In the genomic region with DNA sequence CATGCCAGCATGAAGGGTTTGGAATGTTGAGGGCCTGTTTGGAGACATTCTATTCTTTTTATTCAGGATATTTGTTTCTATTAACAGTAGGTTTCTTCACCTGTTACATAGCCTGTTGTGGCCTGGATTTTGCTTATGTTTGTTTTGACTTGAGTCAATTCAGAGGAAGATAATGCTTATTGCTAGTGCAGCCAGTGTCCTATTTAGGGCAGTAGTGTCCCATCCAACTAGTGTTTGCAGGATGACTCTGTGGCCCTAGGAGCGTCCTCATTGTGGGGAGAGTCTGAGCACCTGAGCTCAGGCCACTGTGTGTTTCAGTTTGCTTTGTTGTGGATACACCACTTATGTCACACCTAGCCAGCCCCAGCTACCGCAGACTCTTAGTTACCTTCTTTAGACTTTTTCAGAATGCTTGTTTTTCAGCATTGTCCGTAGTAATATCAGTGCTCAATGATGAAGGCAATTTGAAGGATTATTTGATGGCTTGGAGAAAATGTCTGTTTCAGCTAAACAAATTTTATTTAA, we compare ENCODE assay signal across 25 cellular contexts.
"Had no signal": no experiment of that assay in that cellular context is flagged by ENCODE, and none has a peak within 500 bp of the region (broad histone marks: within the 10 kb centered on the region; RNA-seq: fewer than 3 reads in every experiment).

No MANE protein-coding gene starts in this region.

- DNase-seq: head of caudate nucleus; hippocampal formation; lower lobe of right lung; mesendoderm; naive B cell; natural killer cell; ovary; stimulated activated CD4-positive, alpha-beta T cell treated with anti-CD3 and anti-CD28 coated beads, Interleukin-12 subunit alpha, Interleukin-12 subunit beta, amount 100 ng/mL, for 4 hours; stimulated activated CD4-positive, alpha-beta T cell treated with anti-CD3 and anti-CD28 coated beads, Interleukin-15, amount 100 ng/mL, for 24 hours; stimulated activated CD4-positive, alpha-beta T cell treated with anti-CD3 and anti-CD28 coated beads, Interleukin-2, amount 100 ng/mL, for 24 hours; stimulated activated CD4-positive, alpha-beta T cell treated with anti-CD3 and anti-CD28 coated beads, Interleukin-4, amount 100 ng/mL, for 1 hour; stimulated activated naive B cell treated with anti-CD40 and anti-IgM and Interleukin-4, amounts not matched to agents 10 μg/mL and 1 μg/mL and 100 μg/mL, for 72 hours; stimulated activated naive CD8-positive, alpha-beta T cell treated with anti-CD3 and anti-CD28 coated beads, Interleukin-15, Interleukin-2, amounts not matched to agents 100 U/mL and 50 U/mL, for 24 hours; stomach; testis; tibial artery; trophoblast cell; upper lobe of right lung had no signal

- H3K9me3 Mint-ChIP-seq: mesothelial cell of epicardium; natural killer cell; stimulated activated naive B cell treated with anti-CD40 and anti-IgM and Interleukin-4, amounts not matched to agents 10 μg/mL and 1 μg/mL and 100 μg/mL, for 72 hours had no signal

- H3K4me3 ChIP-seq: lower lobe of right lung, ovary, right atrium auricular region, skin epidermis, stomach, testis, tibial artery, upper lobe of right lung had no signal

- H3K36me3 Mint-ChIP-seq: mesothelial cell of epicardium; naive B cell; natural killer cell; stimulated activated naive B cell treated with anti-CD40 and anti-IgM and Interleukin-4, amounts not matched to agents 10 μg/mL and 1 μg/mL and 100 μg/mL, for 72 hours had no signal

- ATAC-seq: lower lobe of right lung; sciatic nerve; stimulated activated naive B cell treated with anti-CD40 and anti-IgM and Interleukin-4, amounts not matched to agents 10 μg/mL and 1 μg/mL and 100 μg/mL, for 72 hours; stimulated activated naive CD8-positive, alpha-beta T cell treated with anti-CD3 and anti-CD28 coated beads, Interleukin-15, Interleukin-2, amounts not matched to agents 100 U/mL and 50 U/mL, for 24 hours; upper lobe of right lung had no signal

- H3K4me1 ChIP-seq: lower lobe of right lung, right atrium auricular region, stomach, testis, tibial artery, upper lobe of right lung had no signal

- H3K27ac Mint-ChIP-seq: mesothelial cell of epicardium; naive B cell; natural killer cell; progenitor cell of endocrine pancreas; stimulated activated naive B cell treated with anti-CD40 and anti-IgM and Interleukin-4, amounts not matched to agents 10 μg/mL and 1 μg/mL and 100 μg/mL, for 72 hours had no signal

- H3K4me1 Mint-ChIP-seq: naive B cell; stimulated activated naive B cell treated with anti-CD40 and anti-IgM and Interleukin-4, amounts not matched to agents 10 μg/mL and 1 μg/mL and 100 μg/mL, for 72 hours had no signal

- H3K27me3 ChIP-seq: ovary, right atrium auricular region, stomach, testis, tibial artery, upper lobe of right lung had no signal

- FAIRE-seq: islet of Langerhans, urothelium cell line had no signal

- H3K36me3 ChIP-seq: lower lobe of right lung, ovary, right atrium auricular region, stomach, tibial artery, upper lobe of right lung had no signal

- H3K9me3 ChIP-seq: lower lobe of right lung, ovary, right atrium auricular region, stomach, testis, tibial artery, upper lobe of right lung had no signal

- H3K4me3 Mint-ChIP-seq: mesothelial cell of epicardium; naive B cell; natural killer cell; stimulated activated naive B cell treated with anti-CD40 and anti-IgM and Interleukin-4, amounts not matched to agents 10 μg/mL and 1 μg/mL and 100 μg/mL, for 72 hours had no signal

- H3K27ac ChIP-seq: lower lobe of right lung, ovary, right atrium auricular region, skin epidermis, stomach, testis, tibial artery, upper lobe of right lung had no signal
